Comparison of ENCODE assay signal across 8 cellular contexts in genomic region chr19:5029596-5029995, GRCh38.
DNase-seq lines count a peak whose midpoint lies in the region; ATAC-seq and TF ChIP-seq lines count a peak whose summit lies in the region.
"Not testable (repeated sequence)": the region's sequence is repeated elsewhere in the genome, so short reads cannot be mapped to it uniquely, and the experiment has no call there.

No MANE protein-coding gene starts in this region.

- H3K79me2 ChIP-seq in DND-41 (ENCODE audit: insufficient read depth, low read length) (peaks cover 90% of the 10 kb centered on the region), hepatocyte (peaks cover 77% of the 10 kb centered on the region)
- H3K79me2 ChIP-seq in PC-9 (ENCODE audit: low read depth), result not testable (repeated sequence)

- CTCF ChIA-PET in PC-9 (lab: Charles Lee), result interaction anchor here (1.0 to 1.4 kb wide), 2 partner anchors 220 to 238 kb away, joined by 4 to 16 read pairs; partner anchors contain the start of gene FEM1A

- peaks cover 33% of the 10 kb centered on the region for H3K36me3 ChIP-seq in DND-41 (ENCODE audit: insufficient read depth, low read length)
- not testable (repeated sequence) for H3K36me3 ChIP-seq in PC-9 (ENCODE audit: low read depth); body of pancreas (replicated peaks in 1 of 2; ENCODE audit: insufficient read depth in 1 of 2, low read depth in 2 of 2); hepatocyte (replicated peaks; ENCODE audit: insufficient read depth, low read depth)
- H3K36me3 ChIP-seq in stomach, result peaks cover 8 to 24% (median 20%) of the 10 kb centered on the region in 4 donors

- WGBS in body of pancreas, 2 donors, result 71 to 90% methylated on average over 8 to 12 of the region's 12 CpGs
- WGBS in hepatocyte (ENCODE audit: low lambda C conversion rate, missing lambda C conversion rate), result 73% methylated on average over 11 of the region's 12 CpGs
- WGBS in stomach, 5 donors, result 62 to 68% (median 64%) methylated on average over 11 to 12 of the region's 12 CpGs

- POLR2A ChIA-PET in PC-9 (lab: Charles Lee; ENCODE audit: unreplicated experiment), result not testable (repeated sequence)

- not testable (repeated sequence) for H2AFZ ChIP-seq in DND-41 (ENCODE audit: low read depth, low read length); PC-9; hepatocyte

- H4K20me1 ChIP-seq in DND-41 (ENCODE audit: insufficient read depth, low read length) (peaks cover 74% of the 10 kb centered on the region), hepatocyte (ENCODE audit: insufficient read depth, poor library complexity, severe bottlenecking) (peaks cover 70% of the 10 kb centered on the region)
- not testable (repeated sequence) for H4K20me1 ChIP-seq in PC-9 (ENCODE audit: insufficient read depth)

- not testable (repeated sequence) for H3K4me2 ChIP-seq in DND-41 (ENCODE audit: insufficient read depth, low read length); PC-9; hepatocyte

- not testable (repeated sequence) for H3F3A ChIP-seq in PC-9 (ENCODE audit: insufficient read depth, low read depth)

- BruUV-seq in PC-9 (replicated peaks; lab: Mats Ljungman, UMichigan), result not testable (repeated sequence)

- H3K4me1 ChIP-seq in DND-41 (ENCODE audit: insufficient read depth, low read length); PC-9 (replicated peaks; ENCODE audit: insufficient read depth); body of pancreas; hepatocyte (ENCODE audit: insufficient read depth): not testable (repeated sequence)
- peaks cover 7 to 56% (median 30%) of the 10 kb centered on the region in 4 donors for H3K4me1 ChIP-seq in stomach

- peak; percentile 61 for ATAC-seq in DND-41 (ENCODE audit: insufficient read depth, low read depth)
- ATAC-seq in body of pancreas, result not testable (repeated sequence)

- H3K9me2 ChIP-seq in PC-9 (ENCODE audit: insufficient read depth); hepatocyte (replicated peaks; ENCODE audit: insufficient read depth): not testable (repeated sequence)

- not testable (repeated sequence) for TF ChIP-seq EP300 in stomach (IDR thresholded peaks at IDR 0.05)

- DNase-seq in DND-41 (peak; percentile 73), LHCN-M2 (ENCODE audit: low read depth) (peak; percentile 45), PC-9 (peak in 1 of 2 experiments; percentile 34), body of pancreas (peak; percentile 59 to 70 (median 60)), hepatocyte (ENCODE audit: low spot score) (peak; percentile 75), posterior vena cava (ENCODE audit: low spot score) (peak; percentile 87), stomach (peak; percentile 64)
- peak; percentile 61 for DNase-seq in activated CD4-positive, alpha-beta T cell treated with anti-CD3 and anti-CD28 coated beads, Interleukin-2, amount 50 U/mL, for 1 hour

- intact Hi-C loops in PC-9 (cut with micrococcal nuclease; ENCODE audit: unreplicated experiment); body of pancreas (cut with DNase I); posterior vena cava (cut with DNase I); stomach (cut with DNase I; ENCODE audit: low total_unique reads): not testable (repeated sequence)

- H3K27ac ChIP-seq in DND-41 (ENCODE audit: low read length); PC-9; body of pancreas; hepatocyte: not testable (repeated sequence)
- H3K27ac ChIP-seq in stomach, result peak overlapping the region in 2 of 5 donors; percentile 4 to 21

- H3K4me3 ChIP-seq in DND-41 (ENCODE audit: low read depth in 1 of 2, low read length in 2 of 2); PC-9; body of pancreas; hepatocyte; stomach: not testable (repeated sequence)

- H3K27me3 ChIP-seq in DND-41 (ENCODE audit: insufficient read depth, low read length, poor library complexity); PC-9 (ENCODE audit: insufficient read depth, low read depth); body of pancreas; hepatocyte; stomach: not testable (repeated sequence)

- not testable (repeated sequence) for TF ChIP-seq POLR2A in body of pancreas (IDR thresholded peaks at IDR 0.05); stomach (IDR thresholded peaks at IDR 0.05)

- H3K9me3 ChIP-seq in DND-41 (ENCODE audit: insufficient read depth, low read length, severe bottlenecking); PC-9 (ENCODE audit: insufficient read depth, low read depth); body of pancreas; hepatocyte (ENCODE audit: low read depth); stomach: not testable (repeated sequence)

- H3K9ac ChIP-seq in DND-41 (ENCODE audit: low read depth, low read length), result not testable (repeated sequence)

- TF ChIP-seq CTCF in DND-41 (IDR thresholded peaks at IDR 0.05; ENCODE audit: borderline replicate concordance, extremely low read depth, low read length, poor library complexity, severe bottlenecking) (peak; percentile 68), PC-9 (conservative IDR thresholded peaks at IDR 0.05) (peak; percentile 72), body of pancreas (IDR thresholded peaks at IDR 0.05) (peak; percentile 28 to 45 (median 41)), hepatocyte (IDR thresholded peaks at IDR 0.05; ENCODE audit: poor library complexity) (peak; percentile 49), stomach (IDR thresholded peaks at IDR 0.05) (peak in 4 of 7 experiments; percentile 28 to 54 (median 37))
